In the genomic region with DNA sequence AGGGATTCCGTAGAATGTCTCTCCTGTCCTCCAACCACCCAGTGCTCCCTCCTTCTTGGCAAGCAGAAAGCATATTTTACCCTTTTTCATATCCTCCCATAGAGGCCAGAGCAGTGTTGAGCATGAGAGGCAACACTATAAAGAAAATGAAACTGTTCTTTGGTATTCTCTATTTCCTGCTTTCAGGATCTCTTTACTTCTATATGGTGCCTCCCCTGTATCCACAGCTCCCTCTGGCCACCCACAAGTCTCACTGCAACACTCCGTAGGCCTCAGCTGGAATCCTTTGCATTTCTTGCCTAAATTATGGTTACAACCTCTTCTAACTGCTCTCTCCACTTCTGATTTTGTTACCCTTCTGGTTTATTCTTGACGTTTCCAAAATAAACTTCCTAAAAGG, we compare ENCODE assay signal across 9 cellular contexts.
DNase-seq lines count a peak whose midpoint lies in the region; ATAC-seq lines count a peak whose summit lies in the region.
"Had no signal": no experiment of that assay in that cellular context is flagged by ENCODE, and none has a peak within 500 bp of the region (broad histone marks: within the 10 kb centered on the region; RNA-seq: fewer than 3 reads in every experiment).

No MANE protein-coding gene starts in this region.

- H3K27ac ChIP-seq in urinary bladder (ENCODE audit: low read depth), result peak overlapping the region; percentile 45
- H3K27ac ChIP-seq: 22Rv1 had no signal

- peak; percentile 95 for ATAC-seq in GM19452 (IDR thresholded peaks at IDR 0.05; ENCODE audit: unreplicated experiment)
- peak; percentile 94 for ATAC-seq in HG03354 (IDR thresholded peaks at IDR 0.05; ENCODE audit: poor library complexity, severe bottlenecking, unreplicated experiment)

- no peaks in the 10 kb centered on the region for H3K36me3 ChIP-seq in urinary bladder (ENCODE audit: insufficient read depth)

- H3K4me3 ChIP-seq in urinary bladder (ENCODE audit: low read depth, low read length), result no peak overlapping the region

- H3K4me1 ChIP-seq in urinary bladder (ENCODE audit: insufficient read depth), result no peaks in the 10 kb centered on the region

- DNase-seq in NCI-H1417 (lab: John Stamatoyannopoulos, UW) (peak in 2 of 3 experiments; percentile 43 to 70), NCI-H1417 treated with DMSO at 0.1 percent for 48 hours (lab: John Stamatoyannopoulos, UW) (no peak), NCI-H82 treated with DMSO at 0.1 percent for 48 hours (lab: John Stamatoyannopoulos, UW; ENCODE audit: unreplicated experiment) (peak; percentile 6), astrocyte of the hippocampus (ENCODE audit: low read depth, low spot score) (peak; percentile 51), kidney tubule cell (ENCODE audit: low spot score) (peak; percentile 61)

- 40% methylated on average over 3 of the region's 3 CpGs for WGBS in urinary bladder
